Comparison of ENCODE assay signal across 8 cellular contexts in genomic region chr12:124369055-124369900, GRCh38.
DNase-seq lines count a peak whose midpoint lies in the region; ATAC-seq and TF ChIP-seq lines count a peak whose summit lies in the region.
"Had no signal": no experiment of that assay in that cellular context is flagged by ENCODE, and none has a peak within 500 bp of the region (broad histone marks: within the 10 kb centered on the region; RNA-seq: fewer than 3 reads in every experiment).

No MANE protein-coding gene starts in this region.

- H3K4me1 ChIP-seq in mucosa of rectum (ENCODE audit: control insufficient read depth in 2 of 2, insufficient read depth in 2 of 2, low read length in 2 of 2), result peaks cover 34 to 35% of the 10 kb centered on the region in 2 donors
- no peaks in the 10 kb centered on the region for H3K4me1 ChIP-seq in urinary bladder (ENCODE audit: insufficient read depth)

- peaks cover 21 to 33% of the 10 kb centered on the region in 2 donors for H3K36me3 ChIP-seq in mucosa of rectum (ENCODE audit: control insufficient read depth in 2 of 2, insufficient read depth in 2 of 2, low read length in 2 of 2)
- H3K36me3 ChIP-seq in urinary bladder (ENCODE audit: insufficient read depth), result peaks cover 3% of the 10 kb centered on the region

- peak; percentile 56 for ATAC-seq in esophagus mucosa
- ATAC-seq in HG02852 (IDR thresholded peaks at IDR 0.05; ENCODE audit: unreplicated experiment), result no peak

- H3K9me3 ChIP-seq in mucosa of rectum (ENCODE audit: control insufficient read depth in 2 of 2, low read length in 2 of 2), result no peaks in the 10 kb centered on the region

- H3K4me3 ChIP-seq in mucosa of rectum (ENCODE audit: low read length in 2 of 2) (no peak overlapping the region), urinary bladder (ENCODE audit: low read depth, low read length) (no peak overlapping the region)

- DNase-seq in DMS53 (lab: John Stamatoyannopoulos, UW), result no peak
- no peak for DNase-seq in stimulated activated CD4-positive, alpha-beta T cell treated with anti-CD3 and anti-CD28 coated beads, Interleukin-2, amount 100 ng/mL, for 48 hours
- DNase-seq: naive B cell had no signal

- 19% methylated on average over 41 of the region's 41 CpGs for WGBS in urinary bladder

- H3K27me3 ChIP-seq in mucosa of rectum (ENCODE audit: control insufficient read depth in 2 of 2, insufficient read depth in 2 of 2, low read length in 2 of 2), result no peaks in the 10 kb centered on the region

- H3K27ac ChIP-seq in mucosa of rectum (ENCODE audit: low read depth in 2 of 2, low read length in 2 of 2) (peak overlapping the region; percentile 85 to 88), urinary bladder (ENCODE audit: low read depth) (peak overlapping the region; percentile 80)

- peak overlapping the region; percentile 20 to 61 for H3K9ac ChIP-seq in mucosa of rectum (ENCODE audit: low read depth in 1 of 2, low read length in 2 of 2)

TF ChIP-seq in PFSK-1, 5 proteins besides CTCF, POLR2A, EP300 and RAD21:
- TF ChIP-seq POLR2AphosphoS5 (IDR thresholded peaks at IDR 0.05; ENCODE audit: low read depth, low read length) (peak; percentile 36; the same call in 1 of the 2 replicates), FOXP2 (optimal IDR thresholded peaks at IDR 0.05; ENCODE audit: borderline replicate concordance, extremely low read depth, extremely low read length, insufficient read depth) (peak; percentile 86), REST (IDR thresholded peaks at IDR 0.05; ENCODE audit: insufficient read depth in 1 of 2, low read depth in 2 of 2, low read length in 2 of 2) (no peak), TAF1 (IDR thresholded peaks at IDR 0.05; ENCODE audit: borderline replicate concordance, insufficient read depth, low read length) (no peak), SIN3A (IDR thresholded peaks at IDR 0.05; ENCODE audit: borderline replicate concordance, insufficient read depth, low read length) (0 out of 2 replicates have a peak, but pooled peaks have one; percentile 23)
